20 cellular contexts compared by ENCODE assay signal in genomic region chr7:128247108-128247507, GRCh38. TPM values are rescaled to one million over a fixed set of nuclear protein-coding genes. Genes with fewer than 3 reads are reported as not detected.
"Had no signal": no experiment of that assay in that cellular context is flagged by ENCODE, and none has a peak within 500 bp of the region (broad histone marks: within the 10 kb centered on the region; RNA-seq: fewer than 3 reads in every experiment).

No MANE protein-coding gene starts in this region.

- H3K9me3 ChIP-seq: lower lobe of right lung, sigmoid colon, thyroid gland had no signal

- H3K4me3 ChIP-seq: lower lobe of right lung, sigmoid colon, thyroid gland had no signal

- DNase-seq: activated CD4-positive, alpha-beta memory T cell treated with anti-CD3 and anti-CD28 coated beads for 36 hours; activated naive CD4-positive, alpha-beta T cell treated with Interleukin-2 at 50 U/mL for 16 hours; activated naive CD8-positive, alpha-beta T cell treated with anti-CD3 and anti-CD28 coated beads, Interleukin-2, amount 10 ng/mL, durations not matched to agents 7 days and 5 days; activated T-cell treated with anti-CD3 and anti-CD28 coated beads, Interleukin-2, amount 50 U/mL, for 48 hours; amygdala; effector memory CD4-positive, alpha-beta T cell; kidney; lower lobe of right lung; natural killer cell; sigmoid colon; stimulated activated CD4-positive, alpha-beta T cell treated with anti-CD3 and anti-CD28 coated beads, Interleukin-4, amount 100 ng/mL, for 24 hours; stimulated activated naive CD8-positive, alpha-beta T cell treated with anti-CD3 and anti-CD28 coated beads, Interleukin-15, Interleukin-2, amounts not matched to agents 100 U/mL and 50 U/mL, for 24 hours; thyroid gland had no signal

- H3K4me1 ChIP-seq: foreskin keratinocyte, lower lobe of right lung, parathyroid adenoma, sigmoid colon, thyroid gland had no signal

- H3K36me3 ChIP-seq: lower lobe of right lung, sigmoid colon, thyroid gland had no signal

- H3K9ac ChIP-seq: parathyroid adenoma had no signal

- ATAC-seq: left lobe of liver; lower lobe of right lung; stimulated activated naive CD8-positive, alpha-beta T cell treated with anti-CD3 and anti-CD28 coated beads, Interleukin-15, Interleukin-2, amounts not matched to agents 100 U/mL and 50 U/mL, for 24 hours had no signal

- H3K27ac ChIP-seq: foreskin keratinocyte, lower lobe of right lung, parathyroid adenoma, sigmoid colon, thyroid gland had no signal

- H3K27me3 ChIP-seq: thyroid gland had no signal

- H2AFZ ChIP-seq: parathyroid adenoma had no signal

RNA-seq across cellular contexts. Expression of gene LEP, which starts 6.0 kb away (rescaled TPM):
- total RNA-seq: activated CD4-positive, alpha-beta memory T cell treated with anti-CD3 and anti-CD28 coated beads for 36 hours; activated naive CD8-positive, alpha-beta T cell treated with anti-CD3 and anti-CD28 coated beads, Interleukin-2, amount 10 ng/mL, durations not matched to agents 7 days and 5 days; dermis blood vessel endothelial cell; foreskin keratinocyte; glomerular endothelial cell; kidney; left lobe of liver; lower lobe of right lung; natural killer cell; renal cortical epithelial cell; T-helper 2 cell treated with Interferon-gamma antibody and Interleukin-4, amounts not matched to agents 100 ng/mL and 5 ng/mL, for 36 hours had no signal
- polyA plus RNA-seq: foreskin keratinocyte had no signal
